9 cellular contexts compared by ENCODE assay signal in the genomic region with DNA sequence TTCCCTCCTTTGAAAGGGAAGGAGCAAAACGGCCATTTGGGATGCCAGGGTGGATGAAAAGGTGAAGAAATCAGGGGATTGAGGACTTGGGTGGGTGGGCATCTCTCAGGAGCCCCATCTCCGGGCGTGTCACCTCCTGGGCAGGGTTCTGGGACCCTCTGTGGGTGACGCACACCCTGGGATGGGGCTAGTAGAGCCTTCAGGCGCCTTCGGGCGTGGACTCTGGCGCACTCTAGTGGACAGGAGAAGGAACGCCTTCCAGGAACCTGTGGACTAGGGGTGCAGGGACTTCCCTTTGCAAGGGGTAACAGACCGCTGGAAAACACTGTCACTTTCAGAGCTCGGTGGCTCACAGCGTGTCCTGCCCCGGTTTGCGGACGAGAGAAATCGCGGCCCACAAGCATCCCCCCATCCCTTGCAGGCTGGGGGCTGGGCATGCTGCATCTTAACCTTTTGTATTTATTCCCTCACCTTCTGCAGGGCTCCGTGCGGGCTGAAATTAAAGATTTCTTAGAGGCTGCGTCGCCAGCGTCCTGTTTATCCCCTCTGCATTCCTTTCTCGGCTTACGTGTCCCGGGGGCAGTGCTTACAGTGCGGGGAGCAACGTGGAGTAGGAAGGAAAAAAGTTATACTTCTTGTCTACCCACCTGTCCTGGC. TPM values are rescaled to one million over a fixed set of nuclear protein-coding genes. Genes with fewer than 3 reads are reported as not detected.
DNase-seq lines count a peak whose midpoint lies in the region; ATAC-seq and TF ChIP-seq lines count a peak whose summit lies in the region.
"Had no signal": no experiment of that assay in that cellular context is flagged by ENCODE, and none has a peak within 500 bp of the region (broad histone marks: within the 10 kb centered on the region; RNA-seq: fewer than 3 reads in every experiment).

No MANE protein-coding gene starts in this region.

- no peaks in the 10 kb centered on the region for H3K36me3 ChIP-seq in ACC112 (ENCODE audit: insufficient read depth, low read length)
- no peaks in the 10 kb centered on the region for H3K36me3 ChIP-seq in WERI-Rb-1
- no peaks in the 10 kb centered on the region for H3K36me3 ChIP-seq in breast epithelium

- no peak overlapping the region for H2AFZ ChIP-seq in ACC112 (ENCODE audit: low read length, unreplicated experiment)

- no peak for ATAC-seq in GM21619 (IDR thresholded peaks at IDR 0.05; ENCODE audit: unreplicated experiment)

- H3K4me1 ChIP-seq in ACC112 (ENCODE audit: control insufficient read depth, insufficient read depth, low read length, unreplicated experiment) (peaks cover 8% of the 10 kb centered on the region), breast epithelium (no peaks in the 10 kb centered on the region)

- peak overlapping the region; percentile 51; the same call in 1 of the 2 replicates for H3K4me3 ChIP-seq in ACC112 (ENCODE audit: low read depth, low read length)
- H3K4me3 ChIP-seq in WERI-Rb-1 (ENCODE audit: low read depth, low read length): peak overlapping the region; percentile 39
- no peak overlapping the region for H3K4me3 ChIP-seq in breast epithelium
- H3K4me3 ChIP-seq: skin epidermis had no signal

- H3K79me2 ChIP-seq in ACC112 (ENCODE audit: control insufficient read depth, insufficient read depth, low read length, unreplicated experiment): no peaks in the 10 kb centered on the region

- H3K9me3 ChIP-seq in WERI-Rb-1 (ENCODE audit: severe bottlenecking) (peaks cover 7% of the 10 kb centered on the region), breast epithelium (no peaks in the 10 kb centered on the region)

- peak; percentile 88 for TF ChIP-seq CTCF in GM20000 (IDR thresholded peaks at IDR 0.05; ENCODE audit: extremely low read depth, missing control alignments)
- TF ChIP-seq CTCF in WERI-Rb-1 (IDR thresholded peaks at IDR 0.05; ENCODE audit: low read depth, low read length): peak; percentile 99
- TF ChIP-seq CTCF in breast epithelium (IDR thresholded peaks at IDR 0.05): peak; percentile 75 to 89 (median 88)

- TF ChIP-seq POLR2A in breast epithelium (IDR thresholded peaks at IDR 0.05): no peak

- H3K27ac ChIP-seq in ACC112 (ENCODE audit: low read depth, low read length) (no peak overlapping the region), WERI-Rb-1 (no peak overlapping the region), breast epithelium (no peak overlapping the region)

- intact Hi-C loops in breast epithelium (cut with DNase I; ENCODE audit: low total_unique reads): no loop called here

- DNase-seq in GM20000 (ENCODE audit: low spot score): peak; percentile 88
- peak; percentile 1 for DNase-seq in NCI-H2081 treated with DMSO at 0.1 percent for 48 hours (lab: John Stamatoyannopoulos, UW)
- peak; percentile 77 for DNase-seq in WERI-Rb-1
- peak in 1 of 2 donors; percentile 67 for DNase-seq in breast epithelium (ENCODE audit: low spot score in 2 of 2)
- DNase-seq in islet precursor cell: peak; percentile 81
- DNase-seq in stimulated activated CD4-positive, alpha-beta T cell treated with anti-CD3 and anti-CD28 coated beads, Interleukin-4, amount 100 ng/mL, for 24 hours: peak; percentile 80

- no peaks in the 10 kb centered on the region for H3K27me3 ChIP-seq in ACC112 (ENCODE audit: insufficient read depth, low read length)
- no peaks in the 10 kb centered on the region for H3K27me3 ChIP-seq in WERI-Rb-1 (ENCODE audit: insufficient read depth, low read depth, severe bottlenecking)
- no peaks in the 10 kb centered on the region for H3K27me3 ChIP-seq in breast epithelium

RNA-seq across cellular contexts. Expression of gene S1PR4, which starts 15.2 kb away (rescaled TPM):
- 1 to 10 TPM in 2 of 3 donors, not detected in 1; 1.3 to 1.9 TPM for total RNA-seq in breast epithelium

RNA-seq across cellular contexts. Expression of gene NCLN, which starts 22.4 kb away (rescaled TPM):
- total RNA-seq in breast epithelium: 10 to 100 TPM; 21.1 to 34.7 (median 25.3) TPM

RNA-seq across cellular contexts. Expression of gene GNA15, which starts 27.5 kb away (rescaled TPM):
- total RNA-seq in breast epithelium: 10 to 100 TPM in 1 of 3 donors, 1 to 10 TPM in 2; 7.8 to 16.2 (median 8.5) TPM

Comparison
In these comparisons a context has a peak if more than half of its experiments do, and no peak if none do; other contexts are left out.
1. H3K4me3 ChIP-seq: peak in ACC112 (single experiment) and WERI-Rb-1 (single experiment); none in breast epithelium (0 of 3).
2. Peak in every context shown above with its lines, with median percentiles within 50 percentile points of each other: CTCF ChIP-seq.